In the genomic region with DNA sequence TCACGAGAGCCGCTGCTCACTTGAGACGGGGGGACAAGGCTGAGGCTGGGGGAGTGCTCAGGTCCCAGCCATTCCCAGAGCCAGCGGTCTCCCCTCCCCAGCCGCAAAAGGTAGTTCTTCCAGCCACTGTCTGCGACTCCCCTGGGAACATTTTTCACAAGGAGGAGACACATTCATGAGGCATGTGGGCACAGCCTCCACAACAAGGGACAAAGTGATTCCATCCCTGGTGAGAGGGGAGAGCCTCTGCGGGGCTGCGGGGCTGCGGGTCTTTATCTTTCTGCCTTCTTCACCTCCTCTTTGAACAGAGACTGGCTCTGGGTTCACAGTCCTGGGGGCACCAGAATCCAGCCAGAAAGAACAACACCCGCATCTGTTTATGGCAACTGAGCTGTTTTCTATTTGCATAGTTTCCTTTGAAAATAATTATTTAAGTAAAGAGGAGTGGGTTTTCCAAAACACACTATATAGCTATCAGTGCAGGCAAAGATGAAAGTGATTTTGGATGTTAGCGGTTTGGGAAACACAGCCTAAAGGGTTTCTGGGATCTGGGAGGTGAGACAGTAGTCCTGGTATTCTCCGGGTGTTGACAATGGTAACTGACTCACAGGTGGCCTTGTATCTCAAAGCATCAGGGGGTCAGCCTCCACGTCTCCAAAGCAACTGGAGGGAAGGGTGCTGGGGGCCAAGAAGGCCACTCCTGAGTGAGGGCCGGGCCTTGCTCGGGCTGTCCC, we compare ENCODE assay signal across 1 cellular context.
A peak's percentile ranks its signal among the peaks of the same experiment; 100 is the strongest.
TF ChIP-seq lines count a peak whose summit lies in the region.

No MANE protein-coding gene starts in this region.

TF ChIP-seq in HepG2, 621 proteins besides CTCF, POLR2A, EP300 and RAD21:
- TF ChIP-seq NR2F1 (CRISPR knock-in tag; IDR thresholded peaks at IDR 0.05) (no peak), FOXA1 (IDR thresholded peaks at IDR 0.05) (no peak), FOXA1 (CRISPR knock-in tag; IDR thresholded peaks at IDR 0.05) (0 out of 2 replicates have a peak, but pooled peaks have one; percentile 41), ZNF331 (CRISPR knock-in tag; IDR thresholded peaks at IDR 0.05) (no peak), FOXA3 (CRISPR knock-in tag; IDR thresholded peaks at IDR 0.05) (peak; percentile 16; the same call in 1 of the 2 replicates), FOSL2 (CRISPR knock-in tag; IDR thresholded peaks at IDR 0.05) (peak; percentile 35; the same call in 1 of the 2 replicates), PHF5A (CRISPR knock-in tag; IDR thresholded peaks at IDR 0.05; ENCODE audit: low read depth, unreplicated experiment) (no peak), SAP130 (CRISPR knock-in tag; IDR thresholded peaks at IDR 0.05; ENCODE audit: low read depth) (peak; percentile 23; the same call in 1 of the 2 replicates), SRF (IDR thresholded peaks at IDR 0.05; ENCODE audit: low read depth, low read length) (no peak), ZMAT3 (CRISPR knock-in tag; conservative IDR thresholded peaks at IDR 0.05) (no peak), TEAD3 (CRISPR knock-in tag; optimal IDR thresholded peaks at IDR 0.05; ENCODE audit: borderline replicate concordance) (peak; percentile 11)
TF ChIP-seq in HepG2: peak in this region for 5.
